ENCODE assay signal across 8 cellular contexts in genomic region chr1:179217943-179218507, GRCh38. TPM values are rescaled to one million over a fixed set of nuclear protein-coding genes. Genes with fewer than 3 reads are reported as not detected.
DNase-seq lines count a peak whose midpoint lies in the region; ATAC-seq and TF ChIP-seq lines count a peak whose summit lies in the region.

No MANE protein-coding gene starts in this region.

- DNase-seq in NAMALWA (ENCODE audit: low spot score) (peak; percentile 29), chondrocyte (ENCODE audit: low spot score) (no peak), omental fat pad (ENCODE audit: low spot score) (no peak), NCI-H2171 (lab: John Stamatoyannopoulos, UW) (no peak), NCI-H1105 treated with DMSO at 0.1 percent for 48 hours (lab: John Stamatoyannopoulos, UW) (no peak), mesenteric fat pad (ENCODE audit: low spot score) (no peak)

- H3K9ac ChIP-seq in BLaER1 = no peak overlapping the region

- TF ChIP-seq CTCF in chondrocyte (IDR thresholded peaks at IDR 0.05) (no peak), omental fat pad (IDR thresholded peaks at IDR 0.05) (no peak)

- H3K4me1 Mint-ChIP-seq in chondrocyte (ENCODE audit: low read depth) = peaks cover 8% of the 10 kb centered on the region

- peaks cover 43% of the 10 kb centered on the region for H3K36me3 ChIP-seq in BLaER1

- H3K4me3 ChIP-seq in BLaER1 = no peak overlapping the region

- peak; percentile 70 for ATAC-seq in omental fat pad (ENCODE audit: low FRiP score)
- no peak for ATAC-seq in GM21717 (IDR thresholded peaks at IDR 0.05; ENCODE audit: unreplicated experiment)

- no peaks in the 10 kb centered on the region for H3K27me3 ChIP-seq in BLaER1

- H3K4me2 ChIP-seq in BLaER1 = no peak overlapping the region

- no peak overlapping the region for H3K4me3 Mint-ChIP-seq in chondrocyte (ENCODE audit: unreplicated experiment)

- peak overlapping the region; percentile 26; the same call in 1 of the 2 replicates for H3K27ac ChIP-seq in BLaER1

- H3K9me3 Mint-ChIP-seq in chondrocyte (ENCODE audit: low read depth) = no peaks in the 10 kb centered on the region

- H4K20me1 ChIP-seq in BLaER1 = peaks cover 67% of the 10 kb centered on the region

- no peaks in the 10 kb centered on the region for H3K9me3 ChIP-seq in BLaER1

- H3K27ac Mint-ChIP-seq in chondrocyte (ENCODE audit: unreplicated experiment) = peak overlapping the region; percentile 5

- H3K27me3 Mint-ChIP-seq in chondrocyte (ENCODE audit: low read depth) = no peaks in the 10 kb centered on the region

- H3K36me3 Mint-ChIP-seq in chondrocyte (ENCODE audit: low read depth) = no peaks in the 10 kb centered on the region

- peaks cover 7% of the 10 kb centered on the region for H3K4me1 ChIP-seq in BLaER1

RNA-seq across cellular contexts. Expression of gene ABL2, which starts 11.5 kb away (rescaled TPM):
- total RNA-seq in chondrocyte = 23.1 to 29.9 TPM (median 24.5 TPM) in 3 replicates
- 100 to 1,000 TPM in 1 of 4 donors, 10 to 100 TPM in 3; 19.1 to 128 (median 39.9) TPM for total RNA-seq in omental fat pad
- 66.7 TPM for total RNA-seq in mesenteric fat pad
